ENCODE assay signal across 14 cellular contexts in the genomic region with DNA sequence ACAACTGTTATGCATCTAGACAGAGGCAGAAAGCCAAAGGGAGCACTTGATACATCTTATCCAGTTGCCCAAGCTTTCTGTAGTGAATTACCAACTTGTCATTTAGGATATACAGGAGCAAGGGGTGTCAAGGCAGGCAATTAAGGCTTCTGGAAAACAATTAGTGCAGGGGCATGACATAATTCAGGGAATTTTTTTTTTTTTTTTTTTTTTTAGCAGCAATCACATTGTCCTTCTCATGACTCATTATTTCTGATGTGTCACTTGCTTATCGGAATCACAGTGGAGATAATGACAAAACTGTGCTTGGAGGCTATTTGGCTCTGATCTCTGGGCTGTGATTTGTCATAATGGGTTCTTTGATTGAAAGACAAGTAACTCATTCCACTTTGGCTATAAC.
DNase-seq lines count a peak whose midpoint lies in the region; ATAC-seq and TF ChIP-seq lines count a peak whose summit lies in the region.
"Had no signal": no experiment of that assay in that cellular context is flagged by ENCODE, and none has a peak within 500 bp of the region (broad histone marks: within the 10 kb centered on the region; RNA-seq: fewer than 3 reads in every experiment).

No MANE protein-coding gene starts in this region.

- H3K27me3 ChIP-seq in PC-3 (ENCODE audit: low read length) (no peaks in the 10 kb centered on the region), left lung (no peaks in the 10 kb centered on the region), Caco-2 (replicated peaks; ENCODE audit: control insufficient read depth, insufficient read depth, low read length) (no peaks in the 10 kb centered on the region)

- no peaks in the 10 kb centered on the region for H3K36me3 ChIP-seq in PC-3 (ENCODE audit: low read depth, low read length)
- H3K36me3 ChIP-seq in left lung = no peaks in the 10 kb centered on the region
- no peaks in the 10 kb centered on the region for H3K36me3 ChIP-seq in Caco-2 (ENCODE audit: control insufficient read depth, insufficient read depth, low read length)

- intact Hi-C loops in PC-3 (cut with micrococcal nuclease) = no loop called here
- intact Hi-C loops in left lung (cut with DNase I) = no loop called here
- intact Hi-C loops in Caco-2 (cut with micrococcal nuclease; ENCODE audit: unreplicated experiment) = no loop called here

- H3K27ac Mint-ChIP-seq in Caco-2 (ENCODE audit: unreplicated experiment) = no peak overlapping the region

- TF ChIP-seq CTCF in PC-3 (conservative IDR thresholded peaks at IDR 0.05; ENCODE audit: low read depth, low read length) = no peak
- TF ChIP-seq CTCF in left lung (IDR thresholded peaks at IDR 0.05) = no peak
- TF ChIP-seq CTCF in Caco-2 (IDR thresholded peaks at IDR 0.05; ENCODE audit: insufficient read depth in 1 of 2, low read depth in 1 of 2, low read length in 1 of 2, severe bottlenecking in 1 of 2, unreplicated experiment in 1 of 2) = no peak

- no TSS peak for BruUV-seq in PC-3 (replicated peaks; lab: Mats Ljungman, UMichigan)
- no TSS peak for BruUV-seq in Caco-2 (replicated peaks; lab: Mats Ljungman, UMichigan)

- CTCF ChIA-PET in PC-3 (lab: Charles Lee) = no interaction called here
- CTCF ChIA-PET in Caco-2 (lab: Charles Lee) = no interaction called here

- H3K4me1 ChIP-seq in PC-3 (ENCODE audit: insufficient read depth, low read length) (no peaks in the 10 kb centered on the region), left lung (peaks cover 0 to 51% of the 10 kb centered on the region in 2 donors), Caco-2 (no peaks in the 10 kb centered on the region)

- H3F3A ChIP-seq in PC-3 (ENCODE audit: low read length, unreplicated experiment) = no peaks in the 10 kb centered on the region

- H3K27me3 Mint-ChIP-seq in Caco-2 (ENCODE audit: insufficient read depth, unreplicated experiment) = peaks cover 7% of the 10 kb centered on the region

- H3K4me3 ChIP-seq in PC-3 (ENCODE audit: low read length) (no peak overlapping the region), left lung (no peak overlapping the region), Caco-2 (ENCODE audit: low read depth, low read length) (no peak overlapping the region)

- ATAC-seq in PC-3 (no peak), GM21576 (IDR thresholded peaks at IDR 0.05; ENCODE audit: unreplicated experiment) (no peak), left lung (no peak)
- ATAC-seq: naive thymus-derived CD4-positive, alpha-beta T cell; Panc1 had no signal

- DNase-seq in EH (ENCODE audit: low read depth) (peak; percentile 50), PC-3 (peak; percentile 14), globus pallidus (ENCODE audit: low spot score) (peak; percentile 79), retina (peak; percentile 44), left lung (no peak), Caco-2 (no peak)
- DNase-seq in stimulated activated CD4-positive, alpha-beta T cell treated with anti-CD3 and anti-CD28 coated beads, Interleukin-15, amount 100 ng/mL, for 24 hours = no peak
- DNase-seq: activated CD8-positive, alpha-beta memory T cell treated with anti-CD3 and anti-CD28 coated beads, Interleukin-2, amount 50 U/mL, for 48 hours; naive thymus-derived CD4-positive, alpha-beta T cell; NCI-H2171; stimulated activated CD8-positive, alpha-beta memory T cell treated with anti-CD3 and anti-CD28 coated beads, Interleukin-4, amount 100 ng/mL, for 48 hours had no signal

- no peaks in the 10 kb centered on the region for H3K9me3 Mint-ChIP-seq in Caco-2 (ENCODE audit: unreplicated experiment)

- POLR2A ChIA-PET in PC-3 (lab: Charles Lee; ENCODE audit: unreplicated experiment) = no interaction called here
- POLR2A ChIA-PET in Caco-2 (lab: Charles Lee) = no interaction called here

- H3K36me3 Mint-ChIP-seq in Caco-2 (ENCODE audit: insufficient read depth, unreplicated experiment) = no peaks in the 10 kb centered on the region
- H3K36me3 Mint-ChIP-seq: naive thymus-derived CD4-positive, alpha-beta T cell had no signal

- H3K9me2 ChIP-seq in PC-3 (replicated peaks; ENCODE audit: low read length) = no peaks in the 10 kb centered on the region

- H2AFZ ChIP-seq in PC-3 (ENCODE audit: low read length) = no peak overlapping the region

- H3K79me2 ChIP-seq in PC-3 (ENCODE audit: low read length) = no peaks in the 10 kb centered on the region

- no peaks in the 10 kb centered on the region for H4K20me1 ChIP-seq in PC-3 (ENCODE audit: low read length)

- H3K9ac ChIP-seq in PC-3 (ENCODE audit: low read length) = no peak overlapping the region

- H3K9me3 ChIP-seq in PC-3 (ENCODE audit: low read length) (no peaks in the 10 kb centered on the region), left lung (no peaks in the 10 kb centered on the region), Caco-2 (no peaks in the 10 kb centered on the region; the same call in 1 of the 2 replicates)

- no peaks in the 10 kb centered on the region for H3K4me1 Mint-ChIP-seq in Caco-2 (ENCODE audit: low read depth, unreplicated experiment)

- no peak overlapping the region for H3K4me2 ChIP-seq in PC-3 (ENCODE audit: low read length)

- no peak overlapping the region for H3K4me3 Mint-ChIP-seq in Caco-2 (ENCODE audit: unreplicated experiment)
- H3K4me3 Mint-ChIP-seq: naive thymus-derived CD4-positive, alpha-beta T cell had no signal

- H3K27ac ChIP-seq in PC-3 (ENCODE audit: low read length) (no peak overlapping the region), left lung (peak overlapping the region in 1 of 2 donors; percentile 63)
- H3K27ac ChIP-seq: VCaP had no signal

Comparison
In these comparisons a context has a peak if more than half of its experiments do, and no peak if none do; other contexts are left out.
1. DNase-seq: peak in EH (single experiment), PC-3 (single experiment), globus pallidus (single experiment) and retina (single experiment); none in left lung (0 of 2), stimulated activated CD4-positive, alpha-beta T cell treated with anti-CD3 and anti-CD28 coated beads, Interleukin-15, amount 100 ng/mL, for 24 hours (single experiment) and Caco-2 (0 of 2).